In the genomic region with DNA sequence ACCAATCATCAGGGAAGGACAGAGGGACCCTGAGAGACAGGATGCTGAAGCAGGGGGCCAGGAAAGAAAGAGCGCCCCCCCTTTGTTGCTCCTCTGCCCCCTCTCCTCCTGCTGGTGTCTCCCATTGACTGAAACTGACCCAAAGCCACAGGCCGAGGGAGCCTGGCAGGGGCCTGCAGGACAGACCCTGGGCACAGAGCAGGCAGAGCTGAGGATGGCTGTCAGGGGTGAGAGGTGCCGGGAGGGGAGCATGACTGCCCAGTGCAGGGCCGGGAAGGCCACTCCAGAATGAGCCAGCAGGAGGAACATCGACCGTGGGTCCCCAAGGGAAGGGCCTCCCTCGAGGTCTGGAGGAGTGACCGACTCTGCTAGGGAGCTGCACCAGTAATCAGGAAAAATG, we compare ENCODE assay signal across 1 cellular context.
A peak's percentile ranks its signal among the peaks of the same experiment; 100 is the strongest.
TF ChIP-seq lines count a peak whose summit lies in the region.

No MANE protein-coding gene starts in this region.

TF ChIP-seq in HepG2, 621 proteins besides CTCF, POLR2A, EP300 and RAD21 (continued from another document and continues in another):
- TF ChIP-seq, protein P1, sequence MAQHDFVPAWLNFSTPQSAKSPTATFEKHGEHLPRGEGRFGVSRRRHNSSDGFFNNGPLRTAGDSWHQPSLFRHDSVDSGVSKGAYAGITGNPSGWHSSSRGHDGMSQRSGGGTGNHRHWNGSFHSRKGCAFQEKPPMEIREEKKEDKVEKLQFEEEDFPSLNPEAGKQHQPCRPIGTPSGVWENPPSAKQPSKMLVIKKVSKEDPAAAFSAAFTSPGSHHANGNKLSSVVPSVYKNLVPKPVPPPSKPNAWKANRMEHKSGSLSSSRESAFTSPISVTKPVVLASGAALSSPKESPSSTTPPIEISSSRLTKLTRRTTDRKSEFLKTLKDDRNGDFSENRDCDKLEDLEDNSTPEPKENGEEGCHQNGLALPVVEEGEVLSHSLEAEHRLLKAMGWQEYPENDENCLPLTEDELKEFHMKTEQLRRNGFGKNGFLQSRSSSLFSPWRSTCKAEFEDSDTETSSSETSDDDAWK (CRISPR knock-in tag; IDR thresholded peaks at IDR 0.05), result no peak
- no peak for TF ChIP-seq BCL6 (CRISPR knock-in tag; IDR thresholded peaks at IDR 0.05)
- peak; percentile 17 for TF ChIP-seq MED8 (CRISPR knock-in tag; IDR thresholded peaks at IDR 0.05; ENCODE audit: insufficient replicate concordance)
- TF ChIP-seq NKX3-1 (CRISPR knock-in tag; IDR thresholded peaks at IDR 0.05), result no peak
- 0 out of 2 replicates have a peak, but pooled peaks have one; percentile 48 for TF ChIP-seq MEIS1 (CRISPR knock-in tag; IDR thresholded peaks at IDR 0.05; ENCODE audit: borderline replicate concordance)
- TF ChIP-seq AGO2 (optimal IDR thresholded peaks at IDR 0.05; ENCODE audit: low read depth, low read length), result peak; percentile 18
- TF ChIP-seq, protein P2, sequence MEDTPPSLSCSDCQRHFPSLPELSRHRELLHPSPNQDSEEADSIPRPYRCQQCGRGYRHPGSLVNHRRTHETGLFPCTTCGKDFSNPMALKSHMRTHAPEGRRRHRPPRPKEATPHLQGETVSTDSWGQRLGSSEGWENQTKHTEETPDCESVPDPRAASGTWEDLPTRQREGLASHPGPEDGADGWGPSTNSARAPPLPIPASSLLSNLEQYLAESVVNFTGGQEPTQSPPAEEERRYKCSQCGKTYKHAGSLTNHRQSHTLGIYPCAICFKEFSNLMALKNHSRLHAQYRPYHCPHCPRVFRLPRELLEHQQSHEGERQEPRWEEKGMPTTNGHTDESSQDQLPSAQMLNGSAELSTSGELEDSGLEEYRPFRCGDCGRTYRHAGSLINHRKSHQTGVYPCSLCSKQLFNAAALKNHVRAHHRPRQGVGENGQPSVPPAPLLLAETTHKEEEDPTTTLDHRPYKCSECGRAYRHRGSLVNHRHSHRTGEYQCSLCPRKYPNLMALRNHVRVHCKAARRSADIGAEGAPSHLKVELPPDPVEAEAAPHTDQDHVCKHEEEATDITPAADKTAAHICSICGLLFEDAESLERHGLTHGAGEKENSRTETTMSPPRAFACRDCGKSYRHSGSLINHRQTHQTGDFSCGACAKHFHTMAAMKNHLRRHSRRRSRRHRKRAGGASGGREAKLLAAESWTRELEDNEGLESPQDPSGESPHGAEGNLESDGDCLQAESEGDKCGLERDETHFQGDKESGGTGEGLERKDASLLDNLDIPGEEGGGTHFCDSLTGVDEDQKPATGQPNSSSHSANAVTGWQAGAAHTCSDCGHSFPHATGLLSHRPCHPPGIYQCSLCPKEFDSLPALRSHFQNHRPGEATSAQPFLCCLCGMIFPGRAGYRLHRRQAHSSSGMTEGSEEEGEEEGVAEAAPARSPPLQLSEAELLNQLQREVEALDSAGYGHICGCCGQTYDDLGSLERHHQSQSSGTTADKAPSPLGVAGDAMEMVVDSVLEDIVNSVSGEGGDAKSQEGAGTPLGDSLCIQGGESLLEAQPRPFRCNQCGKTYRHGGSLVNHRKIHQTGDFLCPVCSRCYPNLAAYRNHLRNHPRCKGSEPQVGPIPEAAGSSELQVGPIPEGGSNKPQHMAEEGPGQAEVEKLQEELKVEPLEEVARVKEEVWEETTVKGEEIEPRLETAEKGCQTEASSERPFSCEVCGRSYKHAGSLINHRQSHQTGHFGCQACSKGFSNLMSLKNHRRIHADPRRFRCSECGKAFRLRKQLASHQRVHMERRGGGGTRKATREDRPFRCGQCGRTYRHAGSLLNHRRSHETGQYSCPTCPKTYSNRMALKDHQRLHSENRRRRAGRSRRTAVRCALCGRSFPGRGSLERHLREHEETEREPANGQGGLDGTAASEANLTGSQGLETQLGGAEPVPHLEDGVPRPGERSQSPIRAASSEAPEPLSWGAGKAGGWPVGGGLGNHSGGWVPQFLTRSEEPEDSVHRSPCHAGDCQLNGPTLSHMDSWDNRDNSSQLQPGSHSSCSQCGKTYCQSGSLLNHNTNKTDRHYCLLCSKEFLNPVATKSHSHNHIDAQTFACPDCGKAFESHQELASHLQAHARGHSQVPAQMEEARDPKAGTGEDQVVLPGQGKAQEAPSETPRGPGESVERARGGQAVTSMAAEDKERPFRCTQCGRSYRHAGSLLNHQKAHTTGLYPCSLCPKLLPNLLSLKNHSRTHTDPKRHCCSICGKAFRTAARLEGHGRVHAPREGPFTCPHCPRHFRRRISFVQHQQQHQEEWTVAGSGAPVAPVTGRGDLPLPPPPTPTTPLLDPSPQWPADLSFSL (CRISPR knock-in tag; IDR thresholded peaks at IDR 0.05), result no peak
- no peak for TF ChIP-seq EEA1 (CRISPR knock-in tag; IDR thresholded peaks at IDR 0.05; ENCODE audit: borderline replicate concordance)
- no peak for TF ChIP-seq SMAD9 (CRISPR knock-in tag; IDR thresholded peaks at IDR 0.05)
- no peak for TF ChIP-seq FLYWCH1 (CRISPR knock-in tag; IDR thresholded peaks at IDR 0.05)
- TF ChIP-seq, protein P3, sequence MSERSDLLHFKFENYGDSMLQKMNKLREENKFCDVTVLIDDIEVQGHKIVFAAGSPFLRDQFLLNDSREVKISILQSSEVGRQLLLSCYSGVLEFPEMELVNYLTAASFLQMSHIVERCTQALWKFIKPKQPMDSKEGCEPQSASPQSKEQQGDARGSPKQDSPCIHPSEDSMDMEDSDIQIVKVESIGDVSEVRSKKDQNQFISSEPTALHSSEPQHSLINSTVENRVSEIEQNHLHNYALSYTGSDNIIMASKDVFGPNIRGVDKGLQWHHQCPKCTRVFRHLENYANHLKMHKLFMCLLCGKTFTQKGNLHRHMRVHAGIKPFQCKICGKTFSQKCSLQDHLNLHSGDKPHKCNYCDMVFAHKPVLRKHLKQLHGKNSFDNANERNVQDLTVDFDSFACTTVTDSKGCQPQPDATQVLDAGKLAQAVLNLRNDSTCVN (CRISPR knock-in tag; IDR thresholded peaks at IDR 0.05; ENCODE audit: borderline replicate concordance), result no peak
- no peak for TF ChIP-seq MIER3 (CRISPR knock-in tag; IDR thresholded peaks at IDR 0.05; ENCODE audit: borderline replicate concordance)
- no peak for TF ChIP-seq HES4 (CRISPR knock-in tag; IDR thresholded peaks at IDR 0.05; ENCODE audit: borderline replicate concordance)
- TF ChIP-seq, protein P4, sequence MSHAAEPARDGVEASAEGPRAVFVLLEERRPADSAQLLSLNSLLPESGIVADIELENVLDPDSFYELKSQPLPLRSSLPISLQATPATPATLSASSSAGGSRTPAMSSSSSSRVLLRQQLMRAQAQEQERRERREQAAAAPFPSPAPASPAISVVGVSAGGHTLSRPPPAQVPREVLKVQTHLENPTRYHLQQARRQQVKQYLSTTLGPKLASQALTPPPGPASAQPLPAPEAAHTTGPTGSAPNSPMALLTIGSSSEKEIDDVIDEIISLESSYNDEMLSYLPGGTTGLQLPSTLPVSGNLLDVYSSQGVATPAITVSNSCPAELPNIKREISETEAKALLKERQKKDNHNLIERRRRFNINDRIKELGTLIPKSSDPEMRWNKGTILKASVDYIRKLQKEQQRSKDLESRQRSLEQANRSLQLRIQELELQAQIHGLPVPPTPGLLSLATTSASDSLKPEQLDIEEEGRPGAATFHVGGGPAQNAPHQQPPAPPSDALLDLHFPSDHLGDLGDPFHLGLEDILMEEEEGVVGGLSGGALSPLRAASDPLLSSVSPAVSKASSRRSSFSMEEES (CRISPR knock-in tag; IDR thresholded peaks at IDR 0.05), result no peak
- TF ChIP-seq MLLT10 (CRISPR knock-in tag; IDR thresholded peaks at IDR 0.05), result no peak
- no peak for TF ChIP-seq ZSCAN30 (CRISPR knock-in tag; IDR thresholded peaks at IDR 0.05)
- TF ChIP-seq ARHGAP35 (CRISPR knock-in tag; IDR thresholded peaks at IDR 0.05; ENCODE audit: borderline replicate concordance), result 0 out of 2 replicates have a peak, but pooled peaks have one; percentile 16
- TF ChIP-seq ERF (CRISPR knock-in tag; IDR thresholded peaks at IDR 0.05), result no peak
- no peak for TF ChIP-seq NRL (CRISPR knock-in tag; IDR thresholded peaks at IDR 0.05; ENCODE audit: borderline replicate concordance)
- TF ChIP-seq CAMTA2 (CRISPR knock-in tag; IDR thresholded peaks at IDR 0.05; ENCODE audit: borderline replicate concordance), result no peak
- TF ChIP-seq, protein P5, sequence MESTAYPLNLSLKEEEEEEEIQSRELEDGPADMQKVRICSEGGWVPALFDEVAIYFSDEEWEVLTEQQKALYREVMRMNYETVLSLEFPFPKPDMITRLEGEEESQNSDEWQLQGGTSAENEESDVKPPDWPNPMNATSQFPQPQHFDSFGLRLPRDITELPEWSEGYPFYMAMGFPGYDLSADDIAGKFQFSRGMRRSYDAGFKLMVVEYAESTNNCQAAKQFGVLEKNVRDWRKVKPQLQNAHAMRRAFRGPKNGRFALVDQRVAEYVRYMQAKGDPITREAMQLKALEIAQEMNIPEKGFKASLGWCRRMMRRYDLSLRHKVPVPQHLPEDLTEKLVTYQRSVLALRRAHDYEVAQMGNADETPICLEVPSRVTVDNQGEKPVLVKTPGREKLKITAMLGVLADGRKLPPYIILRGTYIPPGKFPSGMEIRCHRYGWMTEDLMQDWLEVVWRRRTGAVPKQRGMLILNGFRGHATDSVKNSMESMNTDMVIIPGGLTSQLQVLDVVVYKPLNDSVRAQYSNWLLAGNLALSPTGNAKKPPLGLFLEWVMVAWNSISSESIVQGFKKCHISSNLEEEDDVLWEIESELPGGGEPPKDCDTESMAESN (CRISPR knock-in tag; conservative IDR thresholded peaks at IDR 0.05), result no peak
- no peak for TF ChIP-seq ZNF558 (CRISPR knock-in tag; IDR thresholded peaks at IDR 0.05; ENCODE audit: borderline replicate concordance)
- no peak for TF ChIP-seq KAT2B (IDR thresholded peaks at IDR 0.05; ENCODE audit: borderline replicate concordance, low read depth, low read length)
- no peak for TF ChIP-seq HNRNPL (IDR thresholded peaks at IDR 0.05; ENCODE audit: low read depth, low read length)
- TF ChIP-seq, protein P6, sequence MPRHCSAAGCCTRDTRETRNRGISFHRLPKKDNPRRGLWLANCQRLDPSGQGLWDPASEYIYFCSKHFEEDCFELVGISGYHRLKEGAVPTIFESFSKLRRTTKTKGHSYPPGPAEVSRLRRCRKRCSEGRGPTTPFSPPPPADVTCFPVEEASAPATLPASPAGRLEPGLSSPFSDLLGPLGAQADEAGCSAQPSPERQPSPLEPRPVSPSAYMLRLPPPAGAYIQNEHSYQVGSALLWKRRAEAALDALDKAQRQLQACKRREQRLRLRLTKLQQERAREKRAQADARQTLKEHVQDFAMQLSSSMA (CRISPR knock-in tag; IDR thresholded peaks at IDR 0.05), result no peak
- TF ChIP-seq FOXA3 (CRISPR knock-in tag; IDR thresholded peaks at IDR 0.05), result no peak
- TF ChIP-seq ZNF143 (CRISPR knock-in tag; IDR thresholded peaks at IDR 0.05), result no peak
- TF ChIP-seq STAG1 (CRISPR knock-in tag; IDR thresholded peaks at IDR 0.05), result no peak
- no peak for TF ChIP-seq ZBTB7B (CRISPR knock-in tag; IDR thresholded peaks at IDR 0.05)
- no peak for TF ChIP-seq ZNF264 (CRISPR knock-in tag; IDR thresholded peaks at IDR 0.05)
- TF ChIP-seq U2AF2 (IDR thresholded peaks at IDR 0.05; ENCODE audit: low read depth, low read length), result no peak
- 0 out of 2 replicates have a peak, but pooled peaks have one; percentile 61 for TF ChIP-seq ZNF572 (CRISPR knock-in tag; IDR thresholded peaks at IDR 0.05)
- TF ChIP-seq, protein P7, sequence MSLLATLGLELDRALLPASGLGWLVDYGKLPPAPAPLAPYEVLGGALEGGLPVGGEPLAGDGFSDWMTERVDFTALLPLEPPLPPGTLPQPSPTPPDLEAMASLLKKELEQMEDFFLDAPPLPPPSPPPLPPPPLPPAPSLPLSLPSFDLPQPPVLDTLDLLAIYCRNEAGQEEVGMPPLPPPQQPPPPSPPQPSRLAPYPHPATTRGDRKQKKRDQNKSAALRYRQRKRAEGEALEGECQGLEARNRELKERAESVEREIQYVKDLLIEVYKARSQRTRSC (CRISPR knock-in tag; IDR thresholded peaks at IDR 0.05; ENCODE audit: low read depth), result 0 out of 2 replicates have a peak, but pooled peaks have one; percentile 33
- no peak for TF ChIP-seq ELF4 (CRISPR knock-in tag; IDR thresholded peaks at IDR 0.05; ENCODE audit: borderline replicate concordance)
- TF ChIP-seq RCOR2 (CRISPR knock-in tag; IDR thresholded peaks at IDR 0.05), result no peak
- no peak for TF ChIP-seq DNMT1 (CRISPR knock-in tag; IDR thresholded peaks at IDR 0.05)
- TF ChIP-seq, protein P8, sequence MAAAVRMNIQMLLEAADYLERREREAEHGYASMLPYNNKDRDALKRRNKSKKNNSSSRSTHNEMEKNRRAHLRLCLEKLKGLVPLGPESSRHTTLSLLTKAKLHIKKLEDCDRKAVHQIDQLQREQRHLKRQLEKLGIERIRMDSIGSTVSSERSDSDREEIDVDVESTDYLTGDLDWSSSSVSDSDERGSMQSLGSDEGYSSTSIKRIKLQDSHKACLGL (CRISPR knock-in tag; IDR thresholded peaks at IDR 0.05), result 0 out of 2 replicates have a peak, but pooled peaks have one; percentile 50
- TF ChIP-seq, protein P9, sequence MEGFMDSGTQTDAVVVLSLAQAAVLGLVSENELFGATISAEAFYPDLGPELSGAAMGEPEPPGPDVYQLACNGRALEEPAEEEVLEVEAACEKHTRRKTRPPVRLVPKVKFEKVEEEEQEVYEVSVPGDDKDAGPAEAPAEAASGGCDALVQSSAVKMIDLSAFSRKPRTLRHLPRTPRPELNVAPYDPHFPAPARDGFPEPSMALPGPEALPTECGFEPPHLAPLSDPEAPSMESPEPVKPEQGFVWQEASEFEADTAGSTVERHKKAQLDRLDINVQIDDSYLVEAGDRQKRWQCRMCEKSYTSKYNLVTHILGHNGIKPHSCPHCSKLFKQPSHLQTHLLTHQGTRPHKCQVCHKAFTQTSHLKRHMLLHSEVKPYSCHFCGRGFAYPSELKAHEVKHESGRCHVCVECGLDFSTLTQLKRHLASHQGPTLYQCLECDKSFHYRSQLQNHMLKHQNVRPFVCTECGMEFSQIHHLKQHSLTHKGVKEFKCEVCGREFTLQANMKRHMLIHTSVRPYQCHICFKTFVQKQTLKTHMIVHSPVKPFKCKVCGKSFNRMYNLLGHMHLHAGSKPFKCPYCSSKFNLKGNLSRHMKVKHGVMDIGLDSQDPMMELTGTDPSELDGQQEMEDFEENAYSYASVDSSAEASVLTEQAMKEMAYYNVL (CRISPR knock-in tag; IDR thresholded peaks at IDR 0.05; ENCODE audit: borderline replicate concordance), result no peak
- no peak for TF ChIP-seq TBP (CRISPR knock-in tag; IDR thresholded peaks at IDR 0.05)
- no peak for TF ChIP-seq ZNF10 (CRISPR knock-in tag; IDR thresholded peaks at IDR 0.05; ENCODE audit: borderline replicate concordance, low read depth)
- TF ChIP-seq, protein P10, sequence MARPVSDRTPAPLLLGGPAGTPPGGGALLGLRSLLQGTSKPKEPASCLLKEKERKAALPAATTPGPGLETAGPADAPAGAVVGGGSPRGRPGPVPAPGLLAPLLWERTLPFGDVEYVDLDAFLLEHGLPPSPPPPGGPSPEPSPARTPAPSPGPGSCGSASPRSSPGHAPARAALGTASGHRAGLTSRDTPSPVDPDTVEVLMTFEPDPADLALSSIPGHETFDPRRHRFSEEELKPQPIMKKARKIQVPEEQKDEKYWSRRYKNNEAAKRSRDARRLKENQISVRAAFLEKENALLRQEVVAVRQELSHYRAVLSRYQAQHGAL (CRISPR knock-in tag; IDR thresholded peaks at IDR 0.05; ENCODE audit: not compliant biosample characterization), result no peak
- peak; percentile 9; the same call in 1 of the 2 replicates for TF ChIP-seq ZNF768 (CRISPR knock-in tag; IDR thresholded peaks at IDR 0.05)
- TF ChIP-seq ZNF781 (CRISPR knock-in tag; IDR thresholded peaks at IDR 0.05; ENCODE audit: borderline replicate concordance, not compliant biosample characterization), result no peak
- TF ChIP-seq KLF16 (CRISPR knock-in tag; IDR thresholded peaks at IDR 0.05), result no peak
